1 cellular context compared by ENCODE assay signal in the genomic region with DNA sequence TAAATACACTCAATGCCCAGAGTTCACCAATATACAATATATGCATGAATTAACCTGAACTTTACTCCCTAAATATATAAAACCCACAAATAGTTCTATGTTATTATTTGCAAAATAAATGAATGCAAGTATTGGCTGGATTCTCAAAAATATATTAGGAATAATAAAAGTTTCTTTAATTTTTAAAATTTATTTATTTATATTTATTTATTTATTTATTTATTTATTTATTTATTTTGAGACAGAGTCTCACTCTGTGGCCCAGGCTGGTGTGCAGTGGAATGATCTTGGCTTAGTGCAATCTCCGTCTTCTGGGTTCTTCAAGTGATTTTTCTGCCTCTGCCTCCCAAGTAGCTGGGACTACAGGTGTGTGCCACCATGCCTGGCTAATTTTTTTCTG.
TF ChIP-seq lines count a peak whose summit lies in the region.

No MANE protein-coding gene starts in this region.

TF ChIP-seq in WTC11, 78 proteins besides CTCF, POLR2A, EP300 and RAD21 (continued from another document):
- TF ChIP-seq, protein P1, sequence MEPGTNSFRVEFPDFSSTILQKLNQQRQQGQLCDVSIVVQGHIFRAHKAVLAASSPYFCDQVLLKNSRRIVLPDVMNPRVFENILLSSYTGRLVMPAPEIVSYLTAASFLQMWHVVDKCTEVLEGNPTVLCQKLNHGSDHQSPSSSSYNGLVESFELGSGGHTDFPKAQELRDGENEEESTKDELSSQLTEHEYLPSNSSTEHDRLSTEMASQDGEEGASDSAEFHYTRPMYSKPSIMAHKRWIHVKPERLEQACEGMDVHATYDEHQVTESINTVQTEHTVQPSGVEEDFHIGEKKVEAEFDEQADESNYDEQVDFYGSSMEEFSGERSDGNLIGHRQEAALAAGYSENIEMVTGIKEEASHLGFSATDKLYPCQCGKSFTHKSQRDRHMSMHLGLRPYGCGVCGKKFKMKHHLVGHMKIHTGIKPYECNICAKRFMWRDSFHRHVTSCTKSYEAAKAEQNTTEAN (CRISPR knock-in tag; IDR thresholded peaks at IDR 0.05), result no peak
- peak; percentile 83; the same call in 1 of the 2 replicates for TF ChIP-seq HMGA2 (CRISPR knock-in tag; IDR thresholded peaks at IDR 0.05)
- TF ChIP-seq, protein P2, sequence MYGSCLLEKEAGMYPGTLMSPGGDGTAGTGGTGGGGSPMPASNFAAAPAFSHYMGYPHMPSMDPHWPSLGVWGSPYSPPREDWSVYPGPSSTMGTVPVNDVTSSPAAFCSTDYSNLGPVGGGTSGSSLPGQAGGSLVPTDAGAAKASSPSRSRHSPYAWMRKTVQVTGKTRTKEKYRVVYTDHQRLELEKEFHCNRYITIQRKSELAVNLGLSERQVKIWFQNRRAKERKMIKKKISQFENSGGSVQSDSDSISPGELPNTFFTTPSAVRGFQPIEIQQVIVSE (CRISPR knock-in tag; IDR thresholded peaks at IDR 0.05; ENCODE audit: borderline replicate concordance), result no peak
TF ChIP-seq in WTC11: peak in this region for 1.
